Comparison of ENCODE assay signal across 20 cellular contexts in genomic region chr13:83286737-83287136, GRCh38.
DNase-seq lines count a peak whose midpoint lies in the region; ATAC-seq lines count a peak whose summit lies in the region.
"Had no signal": no experiment of that assay in that cellular context is flagged by ENCODE, and none has a peak within 500 bp of the region (broad histone marks: within the 10 kb centered on the region; RNA-seq: fewer than 3 reads in every experiment).

No MANE protein-coding gene starts in this region.

- no peak for ATAC-seq in HG03521 (IDR thresholded peaks at IDR 0.05; ENCODE audit: unreplicated experiment)
- ATAC-seq: GM12878 had no signal

- DNase-seq in NCI-H748 (lab: John Stamatoyannopoulos, UW; ENCODE audit: unreplicated experiment) (peak; percentile 12), NCI-H748 treated with DMSO at 0.1 percent for 48 hours (lab: John Stamatoyannopoulos, UW) (no peak), RKO (ENCODE audit: low spot score) (peak; percentile 27), fibroblast of gingiva (ENCODE audit: low read depth) (peak; percentile 45), H4 (ENCODE audit: low spot score) (no peak), GF-D8 (lab: John Stamatoyannopoulos, UW) (no peak), iPS-NIHi11 (ENCODE audit: low spot score) (no peak)
- DNase-seq: 8988T, C1 segment of cervical spinal cord, DMS 273 treated with DMSO at 0.1 percent for 48 hours, Kasumi-1, NCI-H1436 treated with DMSO at 0.1 percent for 48 hours, NCI-H2081, NCI-H2227 treated with DMSO at 0.1 percent for 48 hours, NCI-H524 treated with DMSO at 0.1 percent for 48 hours, PC-9, Right ventricle myocardium superior, SK-N-SH had no signal

Comparison
In these comparisons a context has a peak if more than half of its experiments do, and no peak if none do; other contexts are left out.
1. DNase-seq: peak in NCI-H748 (single experiment), RKO (single experiment) and fibroblast of gingiva (single experiment); none in NCI-H748 treated with DMSO at 0.1 percent for 48 hours (single experiment), H4 (single experiment), GF-D8 (single experiment) and iPS-NIHi11 (single experiment).